19 cellular contexts compared by ENCODE assay signal in the genomic region with DNA sequence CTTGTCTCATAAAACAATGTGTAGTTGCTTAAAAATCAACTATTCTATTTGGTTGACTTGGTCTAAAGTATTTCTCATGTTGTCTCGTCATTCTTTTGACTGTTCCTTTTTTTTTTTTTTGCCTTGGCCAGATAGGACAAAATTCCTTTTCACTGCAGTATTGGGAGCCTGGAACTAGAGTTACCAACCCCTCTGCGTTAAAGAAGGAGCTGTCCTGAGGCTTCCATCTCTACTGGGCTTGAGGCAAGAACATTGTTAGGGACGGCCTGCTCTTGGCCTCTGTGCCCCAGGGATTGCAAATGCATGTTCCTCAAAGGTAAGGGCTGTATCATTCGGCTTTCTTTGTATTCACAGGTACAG. TPM values are rescaled to one million over a fixed set of nuclear protein-coding genes. Genes with fewer than 3 reads are reported as not detected.
DNase-seq lines count a peak whose midpoint lies in the region; ATAC-seq and TF ChIP-seq lines count a peak whose summit lies in the region.
"Had no signal": no experiment of that assay in that cellular context is flagged by ENCODE, and none has a peak within 500 bp of the region (broad histone marks: within the 10 kb centered on the region; RNA-seq: fewer than 3 reads in every experiment).

No MANE protein-coding gene starts in this region.

- DNase-seq in mammary epithelial cell (no peak), breast epithelium (ENCODE audit: low spot score in 2 of 2) (no peak), Panc1 (ENCODE audit: low read depth, low spot score) (no peak), type B pancreatic cell (ENCODE audit: extremely low spot score, unreplicated experiment) (no peak), upper lobe of right lung (no peak), ecto neural progenitor cell (ENCODE audit: low spot score) (no peak)
- DNase-seq: GF-D8 had no signal

- BruUV-seq in mammary epithelial cell (replicated peaks; lab: Mats Ljungman, UMichigan) (no TSS peak), Panc1 (replicated peaks; lab: Mats Ljungman, UMichigan) (no TSS peak)

- H3K36me3 ChIP-seq in mammary epithelial cell (ENCODE audit: insufficient read depth, low read length) (no peaks in the 10 kb centered on the region), breast epithelium (no peaks in the 10 kb centered on the region), Panc1 (ENCODE audit: control insufficient read depth, insufficient read depth, low read length) (no peaks in the 10 kb centered on the region), upper lobe of right lung (no peaks in the 10 kb centered on the region)
- H3K36me3 ChIP-seq: BE2C, thyroid gland had no signal

- TF ChIP-seq CTCF in mammary epithelial cell (conservative IDR thresholded peaks at IDR 0.05 in 1 of 2, IDR thresholded peaks at IDR 0.05 in 1 of 2; ENCODE audit: extremely low read depth in 1 of 2, insufficient read depth in 1 of 2, low read depth in 1 of 2, low read length in 2 of 2) (no peak), breast epithelium (IDR thresholded peaks at IDR 0.05) (no peak), Panc1 (IDR thresholded peaks at IDR 0.05) (no peak), type B pancreatic cell (conservative IDR thresholded peaks at IDR 0.05) (no peak), upper lobe of right lung (IDR thresholded peaks at IDR 0.05) (no peak)

- no peak overlapping the region for H3K4me2 ChIP-seq in mammary epithelial cell (ENCODE audit: insufficient read depth, low read depth, low read length)

- in situ Hi-C loops in mammary epithelial cell (cut with MboI; ENCODE audit: low sequenced_read_pairs in 2 of 2) = loop anchor here (5.0 kb wide), 1 partner anchor 92 kb away; no protein-coding TSS in a partner anchor
- in situ Hi-C loops in Panc1 (cut with HindIII; ENCODE audit: low pct_unique_long_range_greater_than_20kb, low sequenced_read_pairs) = no loop called here

- peak overlapping the region; percentile 85 for H3K4me3 Mint-ChIP-seq in type B pancreatic cell
- H3K4me3 Mint-ChIP-seq: activated CD4-positive, alpha-beta memory T cell treated with anti-CD3 and anti-CD28 coated beads, Interleukin-2, amount 10 ng/mL, durations not matched to agents 7 days and 5 days; dendritic cell treated with granulocyte-macrophage colony-stimulating factor and Interleukin-4, amounts not matched to agents 40 ng/mL and 50 ng/mL, for 4 days had no signal

- peak overlapping the region; percentile 1 for H2AFZ ChIP-seq in mammary epithelial cell (ENCODE audit: low read depth, low read length)
- H2AFZ ChIP-seq: parathyroid adenoma had no signal

- dilution Hi-C loops in mammary epithelial cell (cut with HindIII; ENCODE audit: low sequenced_read_pairs) = no loop called here

- ATAC-seq in Panc1 = peak; percentile 54
- ATAC-seq in GM21737 (IDR thresholded peaks at IDR 0.05; ENCODE audit: unreplicated experiment) = no peak
- no peak for ATAC-seq in upper lobe of right lung

- POLR2A ChIA-PET in Panc1 (lab: Charles Lee) = no interaction called here

- no peak overlapping the region for H3K4me3 ChIP-seq in mammary epithelial cell (replicated peaks in 1 of 3; ENCODE audit: insufficient read depth in 1 of 3, low read depth in 2 of 3, low read length in 3 of 3)
- H3K4me3 ChIP-seq in breast epithelium = no peak overlapping the region
- no peak overlapping the region for H3K4me3 ChIP-seq in Panc1 (ENCODE audit: low read depth in 2 of 2, low read length in 2 of 2)
- H3K4me3 ChIP-seq in upper lobe of right lung = no peak overlapping the region
- H3K4me3 ChIP-seq: thyroid gland had no signal

- peaks cover 7% of the 10 kb centered on the region for H3K27me3 Mint-ChIP-seq in type B pancreatic cell
- H3K27me3 Mint-ChIP-seq: activated CD4-positive, alpha-beta memory T cell treated with anti-CD3 and anti-CD28 coated beads, Interleukin-2, amount 10 ng/mL, durations not matched to agents 7 days and 5 days had no signal

- peaks cover 8% of the 10 kb centered on the region for H3K4me1 ChIP-seq in mammary epithelial cell (ENCODE audit: insufficient read depth, low read length)
- H3K4me1 ChIP-seq in breast epithelium = peaks cover 0 to 4% of the 10 kb centered on the region in 2 donors
- no peaks in the 10 kb centered on the region for H3K4me1 ChIP-seq in Panc1 (ENCODE audit: control insufficient read depth, insufficient read depth, low read length)
- peaks cover 9% of the 10 kb centered on the region for H3K4me1 ChIP-seq in upper lobe of right lung
- H3K4me1 ChIP-seq: parathyroid adenoma had no signal

- CTCF ChIA-PET in mammary epithelial cell (lab: Charles Lee; ENCODE audit: low non-redundant PET) = interaction anchor here (0.6 to 1.4 kb wide), 4 partner anchors 60 to 268 kb away, joined by 3 to 31 read pairs (median 7); no protein-coding TSS in a partner anchor
- CTCF ChIA-PET in Panc1 (lab: Charles Lee) = interaction anchor here (0.5 to 1.4 kb wide), 18 partner anchors 11 to 305 kb away, joined by 3 to 18 read pairs (median 5); partner anchors contain the start of gene SPAG8

- H3K27me3 ChIP-seq in mammary epithelial cell (ENCODE audit: insufficient read depth, low read length) = no peaks in the 10 kb centered on the region
- no peaks in the 10 kb centered on the region for H3K27me3 ChIP-seq in breast epithelium
- no peaks in the 10 kb centered on the region for H3K27me3 ChIP-seq in Panc1 (ENCODE audit: control insufficient read depth, insufficient read depth, low read length)
- no peaks in the 10 kb centered on the region for H3K27me3 ChIP-seq in upper lobe of right lung
- H3K27me3 ChIP-seq: BE2C, thyroid gland had no signal

- no peaks in the 10 kb centered on the region for H3K9me3 Mint-ChIP-seq in type B pancreatic cell
- H3K9me3 Mint-ChIP-seq: activated CD4-positive, alpha-beta memory T cell treated with anti-CD3 and anti-CD28 coated beads, Interleukin-2, amount 10 ng/mL, durations not matched to agents 7 days and 5 days; dendritic cell treated with granulocyte-macrophage colony-stimulating factor and Interleukin-4, amounts not matched to agents 40 ng/mL and 50 ng/mL, for 4 days; naive thymus-derived CD8-positive, alpha-beta T cell; stimulated activated naive B cell treated with anti-CD40 and anti-IgM and Interleukin-4, amounts not matched to agents 10 μg/mL and 1 μg/mL and 100 μg/mL, for 72 hours had no signal

- intact Hi-C loops in mammary epithelial cell (cut with micrococcal nuclease) = loop anchor here (1.0 to 2.0 kb wide), 4 partner anchors 25 to 121 kb away; partner anchors contain the start of gene HINT2
- intact Hi-C loops in breast epithelium (cut with DNase I; ENCODE audit: low total_unique reads) = loop anchor here (5.0 kb wide), 1 partner anchor 97 kb away; no protein-coding TSS in a partner anchor
- intact Hi-C loops in Panc1 (cut with micrococcal nuclease; ENCODE audit: unreplicated experiment) = loop anchor here (1.0 kb wide), 1 partner anchor 92 kb away; no protein-coding TSS in a partner anchor
- intact Hi-C loops in upper lobe of right lung (cut with DNase I) = loop anchor here (2.0 kb wide), 1 partner anchor 93 kb away; no protein-coding TSS in a partner anchor

- H3K9ac ChIP-seq in mammary epithelial cell (ENCODE audit: insufficient read depth, low read length) = no peak overlapping the region
- H3K9ac ChIP-seq: parathyroid adenoma had no signal

- WGBS in mammary epithelial cell (ENCODE audit: low coverage, missing lambda C conversion rate) = 27% methylated on average over 4 of the region's 4 CpGs

- H3K79me2 ChIP-seq in mammary epithelial cell (ENCODE audit: insufficient read depth, low read length) = no peaks in the 10 kb centered on the region
- H3K79me2 ChIP-seq: parathyroid adenoma had no signal

- H3K9me3 ChIP-seq in mammary epithelial cell (replicated peaks; ENCODE audit: insufficient read depth, low read length) = no peaks in the 10 kb centered on the region
- H3K9me3 ChIP-seq in breast epithelium = no peaks in the 10 kb centered on the region
- no peaks in the 10 kb centered on the region for H3K9me3 ChIP-seq in Panc1 (ENCODE audit: control insufficient read depth, insufficient read depth, low read depth, low read length)
- no peaks in the 10 kb centered on the region for H3K9me3 ChIP-seq in upper lobe of right lung
- H3K9me3 ChIP-seq: BE2C, thyroid gland had no signal

- H3K36me3 Mint-ChIP-seq in type B pancreatic cell = peaks cover 4% of the 10 kb centered on the region

- H3K4me1 Mint-ChIP-seq in type B pancreatic cell (ENCODE audit: unreplicated experiment) = peaks cover 23% of the 10 kb centered on the region

- H3K27ac ChIP-seq in mammary epithelial cell (ENCODE audit: insufficient read depth, low read depth, low read length) (no peak overlapping the region), breast epithelium (peak overlapping the region in 1 of 2 donors; percentile 91), Panc1 (ENCODE audit: low read length) (no peak overlapping the region), cingulate gyrus (ENCODE audit: low read depth, low read length) (peak overlapping the region; percentile 21), upper lobe of right lung (no peak overlapping the region)
- H3K27ac ChIP-seq: parathyroid adenoma, thyroid gland had no signal

- no peaks in the 10 kb centered on the region for H4K20me1 ChIP-seq in mammary epithelial cell (ENCODE audit: insufficient read depth, low read length)

- H3K27ac Mint-ChIP-seq in type B pancreatic cell = peak overlapping the region; percentile 74
- H3K27ac Mint-ChIP-seq: activated CD4-positive, alpha-beta memory T cell treated with anti-CD3 and anti-CD28 coated beads, Interleukin-2, amount 10 ng/mL, durations not matched to agents 7 days and 5 days; dendritic cell treated with granulocyte-macrophage colony-stimulating factor and Interleukin-4, amounts not matched to agents 40 ng/mL and 50 ng/mL, for 4 days had no signal

- no peak for TF ChIP-seq POLR2A in breast epithelium (IDR thresholded peaks at IDR 0.05)

RNA-seq across cellular contexts. Expression of gene NPR2, which starts 1.4 kb away (rescaled TPM):
- total RNA-seq in mammary epithelial cell (10 to 100 TPM in 1 of 2 donors, 1 to 10 TPM in 1; 1.3 to 13.3 TPM), breast epithelium (10 to 100 TPM; 10.2 to 34.2 (median 14.7) TPM), Panc1 (2021; ENCODE audit: unreplicated experiment) (12.2 TPM), type B pancreatic cell (ENCODE audit: low replicate concordance) (4.2 and 23.3 TPM in 2 replicates), upper lobe of right lung (21.7 TPM)
- polyA plus RNA-seq in mammary epithelial cell = 3.8 TPM
- polyA minus RNA-seq in mammary epithelial cell = 29.5 TPM
- 11.9 TPM for polyA plus RNA-seq in Panc1 (2012; ENCODE audit: insufficient read length)

RNA-seq across cellular contexts. Expression of gene SPAG8, which starts 22.1 kb away (rescaled TPM):
- total RNA-seq in mammary epithelial cell = under 1 TPM; 0.82 to 0.83 TPM
- 0.23 TPM for polyA plus RNA-seq in mammary epithelial cell
- polyA minus RNA-seq in mammary epithelial cell = not detected
- 1 to 10 TPM; 1.1 to 2.2 (median 1.3) TPM for total RNA-seq in breast epithelium
- 0.90 TPM for total RNA-seq in Panc1 (2021; ENCODE audit: unreplicated experiment)
- polyA plus RNA-seq in Panc1 (2012; ENCODE audit: insufficient read length) = 0.62 TPM
- 0.71 and 14.2 TPM in 2 replicates for total RNA-seq in type B pancreatic cell (ENCODE audit: low replicate concordance)
- 2.8 TPM for total RNA-seq in upper lobe of right lung

RNA-seq across cellular contexts. Expression of gene HINT2, which starts 24.8 kb away (rescaled TPM):
- 10 to 100 TPM; 11.7 to 31.9 TPM for total RNA-seq in mammary epithelial cell
- 27.9 TPM for polyA plus RNA-seq in mammary epithelial cell
- 38.3 TPM for polyA minus RNA-seq in mammary epithelial cell
- total RNA-seq in breast epithelium = 10 to 100 TPM; 25.0 to 55.7 (median 32.1) TPM
- 75.6 TPM for total RNA-seq in Panc1 (2021; ENCODE audit: unreplicated experiment)
- 103 TPM for polyA plus RNA-seq in Panc1 (2012; ENCODE audit: insufficient read length)
- 41.7 and 51.1 TPM in 2 replicates for total RNA-seq in type B pancreatic cell (ENCODE audit: low replicate concordance)
- total RNA-seq in upper lobe of right lung = 37.1 TPM

RNA-seq across cellular contexts. Expression of gene MSMP, which starts 35.9 kb away (rescaled TPM):
- total RNA-seq in mammary epithelial cell (not detected), breast epithelium (not detected), Panc1 (2021; ENCODE audit: unreplicated experiment) (1.4 TPM), type B pancreatic cell (ENCODE audit: low replicate concordance) (not detected in 2 replicates), upper lobe of right lung (not detected)
- not detected for polyA plus RNA-seq in mammary epithelial cell
- not detected for polyA minus RNA-seq in mammary epithelial cell
- 3.6 TPM for polyA plus RNA-seq in Panc1 (2012; ENCODE audit: insufficient read length)
- total RNA-seq: fibroblast of lung, liver, right cardiac atrium had no signal
- polyA plus RNA-seq: fibroblast of lung, liver had no signal

RNA-seq across cellular contexts. Expression of gene FAM221B, which starts 38.5 kb away (rescaled TPM):
- not detected for total RNA-seq in mammary epithelial cell
- polyA plus RNA-seq in mammary epithelial cell = not detected
- not detected for polyA minus RNA-seq in mammary epithelial cell
- under 1 TPM in 1 of 3 donors, not detected in 2; 0.15 TPM for total RNA-seq in breast epithelium
- total RNA-seq in Panc1 (2021; ENCODE audit: unreplicated experiment) = not detected
- polyA plus RNA-seq in Panc1 (2012; ENCODE audit: insufficient read length) = not detected
- 1.1 TPM in 1 of 2 replicates, not detected in the other for total RNA-seq in type B pancreatic cell (ENCODE audit: low replicate concordance)
- not detected for total RNA-seq in upper lobe of right lung
- total RNA-seq: activated CD4-positive, alpha-beta memory T cell treated with anti-CD3 and anti-CD28 coated beads, Interleukin-2, amount 10 ng/mL, durations not matched to agents 7 days and 5 days; fibroblast of lung; liver; naive thymus-derived CD8-positive, alpha-beta T cell; right cardiac atrium; thyroid gland had no signal
- polyA plus RNA-seq: fibroblast of lung; naive thymus-derived CD8-positive, alpha-beta T cell; right cardiac atrium had no signal
